ENCODE assay signal across 11 cellular contexts in genomic region chr4:96352051-96352517, GRCh38.
DNase-seq lines count a peak whose midpoint lies in the region; ATAC-seq and TF ChIP-seq lines count a peak whose summit lies in the region.
"Had no signal": no experiment of that assay in that cellular context is flagged by ENCODE, and none has a peak within 500 bp of the region (broad histone marks: within the 10 kb centered on the region; RNA-seq: fewer than 3 reads in every experiment).

No MANE protein-coding gene starts in this region.

- no peak for ATAC-seq in HG02623 (IDR thresholded peaks at IDR 0.05; ENCODE audit: unreplicated experiment)
- ATAC-seq in HG03159 (IDR thresholded peaks at IDR 0.05; ENCODE audit: unreplicated experiment), result no peak
- ATAC-seq in GM21786 (IDR thresholded peaks at IDR 0.05; ENCODE audit: unreplicated experiment), result no peak
- ATAC-seq: CD8-positive, alpha-beta T cell had no signal

- peak; percentile 79 for TF ChIP-seq CTCF in endodermal cell (conservative IDR thresholded peaks at IDR 0.05)

- no peaks in the 10 kb centered on the region for H3K9me3 Mint-ChIP-seq in endodermal cell

- no peaks in the 10 kb centered on the region for H3K27me3 Mint-ChIP-seq in endodermal cell (ENCODE audit: insufficient read depth)

- WGBS in endodermal cell (ENCODE audit: insufficient coverage in 1 of 2, insufficient read length in 1 of 2), 2 experiments, result 55 to 60% methylated on average over 1 to 3 of the region's 3 CpGs

- H3K4me3 Mint-ChIP-seq in endodermal cell, result no peak overlapping the region
- H3K4me3 Mint-ChIP-seq: CD8-positive, alpha-beta T cell had no signal

- no peaks in the 10 kb centered on the region for H3K27me3 ChIP-seq in endodermal cell (ENCODE audit: control insufficient read depth, insufficient read depth, low read length, poor library complexity, severe bottlenecking)

- no peaks in the 10 kb centered on the region for H3K9me3 ChIP-seq in endodermal cell (ENCODE audit: control insufficient read depth, low read length)

- no peak overlapping the region for H3K4me3 ChIP-seq in endodermal cell (ENCODE audit: low read length)
- H3K4me3 ChIP-seq: skin epidermis had no signal

- peak; percentile 11 for DNase-seq in activated CD4-positive, alpha-beta T cell treated with anti-CD3 and anti-CD28 coated beads for 48 hours
- DNase-seq in activated CD4-positive, alpha-beta T cell treated with anti-CD3 and anti-CD28 coated beads, Interleukin-2, amount 50 U/mL, for 4 hours, result no peak
- peak; percentile 9 for DNase-seq in NCI-H82 treated with DMSO at 0.1 percent for 48 hours (lab: John Stamatoyannopoulos, UW; ENCODE audit: unreplicated experiment)
- peak; percentile 63 for DNase-seq in endodermal cell
- peak; percentile 2 for DNase-seq in putamen (ENCODE audit: low spot score)
- DNase-seq: CD8-positive, alpha-beta T cell; T-helper 9 cell had no signal

- no peaks in the 10 kb centered on the region for H3K4me1 ChIP-seq in endodermal cell (ENCODE audit: control insufficient read depth, insufficient read depth, low read length)

- H3K36me3 ChIP-seq in endodermal cell (ENCODE audit: control insufficient read depth, insufficient read depth, low read length), result no peaks in the 10 kb centered on the region

- H3K27ac Mint-ChIP-seq in endodermal cell, result no peak overlapping the region
- H3K27ac Mint-ChIP-seq: CD8-positive, alpha-beta T cell had no signal

- H3K4me1 Mint-ChIP-seq in endodermal cell, result peaks cover 6% of the 10 kb centered on the region

- H3K27ac ChIP-seq in endodermal cell (ENCODE audit: low read depth, low read length), result no peak overlapping the region
- H3K27ac ChIP-seq: skin epidermis had no signal

- H3K9ac ChIP-seq in endodermal cell (ENCODE audit: extremely low read depth, low read length, poor library complexity, severe bottlenecking), result no peak overlapping the region

- H3K36me3 Mint-ChIP-seq in endodermal cell (ENCODE audit: low read depth), result no peaks in the 10 kb centered on the region
- H3K36me3 Mint-ChIP-seq: CD8-positive, alpha-beta T cell had no signal

Comparison
In these comparisons a context has a peak if more than half of its experiments do, and no peak if none do; other contexts are left out.
1. DNase-seq: peak in activated CD4-positive, alpha-beta T cell treated with anti-CD3 and anti-CD28 coated beads for 48 hours (single experiment), NCI-H82 treated with DMSO at 0.1 percent for 48 hours (single experiment), endodermal cell (single experiment) and putamen (single experiment); none in activated CD4-positive, alpha-beta T cell treated with anti-CD3 and anti-CD28 coated beads, Interleukin-2, amount 50 U/mL, for 4 hours (0 of 2).